Comparison of ENCODE assay signal across 26 cellular contexts in genomic region chr5:15748266-15748665, GRCh38.
"Had no signal": no experiment of that assay in that cellular context is flagged by ENCODE, and none has a peak within 500 bp of the region (broad histone marks: within the 10 kb centered on the region; RNA-seq: fewer than 3 reads in every experiment).

No MANE protein-coding gene starts in this region.

- H3K4me3 ChIP-seq: body of pancreas, SJCRH30, SK-N-MC had no signal

- H3K27me3 Mint-ChIP-seq: activated CD4-positive, alpha-beta T cell treated with anti-CD3 and anti-CD28 coated beads, Interleukin-2, amount 10 ng/mL, durations not matched to agents 7 days and 5 days; activated CD8-positive, alpha-beta memory T cell treated with anti-CD3 and anti-CD28 coated beads, Interleukin-2, amount 10 ng/mL, durations not matched to agents 7 days and 5 days; activated naive CD4-positive, alpha-beta T cell treated with anti-CD3 and anti-CD28 coated beads, Interleukin-2, amount 50 U/mL, for 24 hours; activated naive CD8-positive, alpha-beta T cell treated with anti-CD3 and anti-CD28 coated beads, Interleukin-2, amount 10 ng/mL, durations not matched to agents 7 days and 5 days had no signal

- DNase-seq: activated CD4-positive, alpha-beta T cell treated with anti-CD3 and anti-CD28 coated beads, Interleukin-2, amount 10 ng/mL, durations not matched to agents 7 days and 5 days; activated CD4-positive, alpha-beta T cell treated with anti-CD3 and anti-CD28 coated beads, Interleukin-2, amount 50 U/mL, for 48 hours; activated CD4-positive, CD25-positive, alpha-beta regulatory T cell; activated CD8-positive, alpha-beta memory T cell treated with anti-CD3 and anti-CD28 coated beads for 24 hours; activated CD8-positive, alpha-beta memory T cell treated with anti-CD3 and anti-CD28 coated beads, Interleukin-2, amount 10 ng/mL, durations not matched to agents 7 days and 5 days; activated CD8-positive, alpha-beta memory T cell treated with anti-CD3 and anti-CD28 coated beads, Interleukin-2, amount 50 U/mL, for 48 hours; activated effector memory CD4-positive, alpha-beta T cell treated with Interleukin-2 at 50 U/mL for 16 hours; activated naive CD8-positive, alpha-beta T cell treated with anti-CD3 and anti-CD28 coated beads, Interleukin-2, amount 10 ng/mL, durations not matched to agents 7 days and 5 days; activated T-cell treated with anti-CD3 and anti-CD28 coated beads, Interleukin-2, amount 50 U/mL, for 48 hours; amygdala; body of pancreas; central memory CD4-positive, alpha-beta T cell; NCI-H1105 treated with DMSO at 0.1 percent for 48 hours; NCI-H1436; NCI-H1694; NCI-H1930; NCI-H2081 treated with DMSO at 0.1 percent for 48 hours; NCI-H345; NCI-H524 treated with DMSO at 0.1 percent for 48 hours; SHP77; SJCRH30; T1000 had no signal

- H3K4me3 Mint-ChIP-seq: activated CD4-positive, alpha-beta T cell treated with anti-CD3 and anti-CD28 coated beads, Interleukin-2, amount 10 ng/mL, durations not matched to agents 7 days and 5 days; activated CD8-positive, alpha-beta memory T cell treated with anti-CD3 and anti-CD28 coated beads, Interleukin-2, amount 10 ng/mL, durations not matched to agents 7 days and 5 days; activated naive CD4-positive, alpha-beta T cell treated with anti-CD3 and anti-CD28 coated beads, Interleukin-2, amount 50 U/mL, for 24 hours; activated naive CD8-positive, alpha-beta T cell treated with anti-CD3 and anti-CD28 coated beads, Interleukin-2, amount 10 ng/mL, durations not matched to agents 7 days and 5 days had no signal

- H3K27ac Mint-ChIP-seq: activated CD4-positive, alpha-beta T cell treated with anti-CD3 and anti-CD28 coated beads, Interleukin-2, amount 10 ng/mL, durations not matched to agents 7 days and 5 days; activated CD8-positive, alpha-beta memory T cell treated with anti-CD3 and anti-CD28 coated beads, Interleukin-2, amount 10 ng/mL, durations not matched to agents 7 days and 5 days; activated naive CD4-positive, alpha-beta T cell treated with anti-CD3 and anti-CD28 coated beads, Interleukin-2, amount 50 U/mL, for 24 hours; activated naive CD8-positive, alpha-beta T cell treated with anti-CD3 and anti-CD28 coated beads, Interleukin-2, amount 10 ng/mL, durations not matched to agents 7 days and 5 days had no signal

- H3K27me3 ChIP-seq: body of pancreas, SJCRH30 had no signal

- H3K36me3 ChIP-seq: SJCRH30, WERI-Rb-1 had no signal

- H3K4me1 Mint-ChIP-seq: activated CD4-positive, alpha-beta T cell treated with anti-CD3 and anti-CD28 coated beads, Interleukin-2, amount 10 ng/mL, durations not matched to agents 7 days and 5 days; activated CD8-positive, alpha-beta memory T cell treated with anti-CD3 and anti-CD28 coated beads, Interleukin-2, amount 10 ng/mL, durations not matched to agents 7 days and 5 days; activated naive CD4-positive, alpha-beta T cell treated with anti-CD3 and anti-CD28 coated beads, Interleukin-2, amount 50 U/mL, for 24 hours; activated naive CD8-positive, alpha-beta T cell treated with anti-CD3 and anti-CD28 coated beads, Interleukin-2, amount 10 ng/mL, durations not matched to agents 7 days and 5 days had no signal

- ATAC-seq: activated CD8-positive, alpha-beta memory T cell treated with anti-CD3 and anti-CD28 coated beads, Interleukin-2, amount 10 ng/mL, durations not matched to agents 7 days and 5 days; body of pancreas; Panc1 had no signal

- H3K27ac ChIP-seq: body of pancreas, SJCRH30, SK-N-MC, WERI-Rb-1 had no signal

- H3K36me3 Mint-ChIP-seq: activated CD8-positive, alpha-beta memory T cell treated with anti-CD3 and anti-CD28 coated beads, Interleukin-2, amount 10 ng/mL, durations not matched to agents 7 days and 5 days; activated naive CD4-positive, alpha-beta T cell treated with anti-CD3 and anti-CD28 coated beads, Interleukin-2, amount 50 U/mL, for 24 hours; activated naive CD8-positive, alpha-beta T cell treated with anti-CD3 and anti-CD28 coated beads, Interleukin-2, amount 10 ng/mL, durations not matched to agents 7 days and 5 days had no signal

- H3K9me3 Mint-ChIP-seq: activated naive CD4-positive, alpha-beta T cell treated with anti-CD3 and anti-CD28 coated beads, Interleukin-2, amount 50 U/mL, for 24 hours had no signal

- H3K4me1 ChIP-seq: body of pancreas had no signal

- H3K9me3 ChIP-seq: body of pancreas, SJCRH30 had no signal
